In the genomic region with DNA sequence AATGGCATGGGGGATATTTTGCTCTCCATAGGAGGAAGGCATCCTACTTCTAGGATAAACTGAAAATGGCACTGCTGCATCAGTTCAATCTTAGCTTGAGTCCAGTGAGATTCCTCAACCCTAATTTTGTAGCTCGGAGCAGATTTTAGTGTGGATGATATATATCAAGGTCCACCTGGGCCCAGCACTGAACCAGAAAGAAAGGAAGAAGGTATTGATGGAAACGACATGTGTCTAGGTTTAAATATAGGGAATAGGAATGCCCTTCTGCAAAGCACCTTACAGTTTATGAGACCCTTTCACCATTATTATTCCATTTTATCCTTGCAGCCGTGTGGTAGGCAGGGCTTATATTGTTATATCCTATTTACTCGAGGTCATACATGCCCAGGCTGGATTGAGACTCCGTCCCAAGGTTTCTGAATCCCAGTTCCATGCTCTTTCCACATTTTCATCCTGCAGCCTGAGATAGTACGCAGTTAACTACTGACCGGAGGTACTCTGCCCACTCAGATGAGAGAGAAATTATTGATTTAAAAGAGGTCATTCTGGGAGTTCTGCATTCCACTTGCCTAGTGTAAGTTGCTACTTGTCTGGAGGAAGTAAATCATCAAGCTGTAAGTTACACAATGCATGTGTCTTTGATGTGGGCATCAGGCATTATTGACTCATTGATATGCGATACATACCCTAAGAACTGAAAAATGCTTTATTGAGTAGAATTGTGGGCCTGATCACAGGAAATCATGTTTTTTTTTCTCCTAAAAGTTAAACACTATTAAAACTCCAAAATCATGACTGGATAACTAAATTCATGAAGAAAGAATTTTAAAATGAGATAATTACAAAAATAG, we compare ENCODE assay signal across 1 cellular context.
TF ChIP-seq lines count a peak whose summit lies in the region.

No MANE protein-coding gene starts in this region.

TF ChIP-seq in HepG2, 621 proteins besides CTCF, POLR2A, EP300 and RAD21 (continued from another document and continues in another):
- TF ChIP-seq, protein P1, sequence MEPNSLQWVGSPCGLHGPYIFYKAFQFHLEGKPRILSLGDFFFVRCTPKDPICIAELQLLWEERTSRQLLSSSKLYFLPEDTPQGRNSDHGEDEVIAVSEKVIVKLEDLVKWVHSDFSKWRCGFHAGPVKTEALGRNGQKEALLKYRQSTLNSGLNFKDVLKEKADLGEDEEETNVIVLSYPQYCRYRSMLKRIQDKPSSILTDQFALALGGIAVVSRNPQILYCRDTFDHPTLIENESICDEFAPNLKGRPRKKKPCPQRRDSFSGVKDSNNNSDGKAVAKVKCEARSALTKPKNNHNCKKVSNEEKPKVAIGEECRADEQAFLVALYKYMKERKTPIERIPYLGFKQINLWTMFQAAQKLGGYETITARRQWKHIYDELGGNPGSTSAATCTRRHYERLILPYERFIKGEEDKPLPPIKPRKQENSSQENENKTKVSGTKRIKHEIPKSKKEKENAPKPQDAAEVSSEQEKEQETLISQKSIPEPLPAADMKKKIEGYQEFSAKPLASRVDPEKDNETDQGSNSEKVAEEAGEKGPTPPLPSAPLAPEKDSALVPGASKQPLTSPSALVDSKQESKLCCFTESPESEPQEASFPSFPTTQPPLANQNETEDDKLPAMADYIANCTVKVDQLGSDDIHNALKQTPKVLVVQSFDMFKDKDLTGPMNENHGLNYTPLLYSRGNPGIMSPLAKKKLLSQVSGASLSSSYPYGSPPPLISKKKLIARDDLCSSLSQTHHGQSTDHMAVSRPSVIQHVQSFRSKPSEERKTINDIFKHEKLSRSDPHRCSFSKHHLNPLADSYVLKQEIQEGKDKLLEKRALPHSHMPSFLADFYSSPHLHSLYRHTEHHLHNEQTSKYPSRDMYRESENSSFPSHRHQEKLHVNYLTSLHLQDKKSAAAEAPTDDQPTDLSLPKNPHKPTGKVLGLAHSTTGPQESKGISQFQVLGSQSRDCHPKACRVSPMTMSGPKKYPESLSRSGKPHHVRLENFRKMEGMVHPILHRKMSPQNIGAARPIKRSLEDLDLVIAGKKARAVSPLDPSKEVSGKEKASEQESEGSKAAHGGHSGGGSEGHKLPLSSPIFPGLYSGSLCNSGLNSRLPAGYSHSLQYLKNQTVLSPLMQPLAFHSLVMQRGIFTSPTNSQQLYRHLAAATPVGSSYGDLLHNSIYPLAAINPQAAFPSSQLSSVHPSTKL (CRISPR knock-in tag; IDR thresholded peaks at IDR 0.05): peak; percentile 100
- TF ChIP-seq, protein P2, sequence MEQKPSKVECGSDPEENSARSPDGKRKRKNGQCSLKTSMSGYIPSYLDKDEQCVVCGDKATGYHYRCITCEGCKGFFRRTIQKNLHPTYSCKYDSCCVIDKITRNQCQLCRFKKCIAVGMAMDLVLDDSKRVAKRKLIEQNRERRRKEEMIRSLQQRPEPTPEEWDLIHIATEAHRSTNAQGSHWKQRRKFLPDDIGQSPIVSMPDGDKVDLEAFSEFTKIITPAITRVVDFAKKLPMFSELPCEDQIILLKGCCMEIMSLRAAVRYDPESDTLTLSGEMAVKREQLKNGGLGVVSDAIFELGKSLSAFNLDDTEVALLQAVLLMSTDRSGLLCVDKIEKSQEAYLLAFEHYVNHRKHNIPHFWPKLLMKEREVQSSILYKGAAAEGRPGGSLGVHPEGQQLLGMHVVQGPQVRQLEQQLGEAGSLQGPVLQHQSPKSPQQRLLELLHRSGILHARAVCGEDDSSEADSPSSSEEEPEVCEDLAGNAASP (CRISPR knock-in tag; IDR thresholded peaks at IDR 0.05; ENCODE audit: borderline replicate concordance): peak; percentile 99
- 0 out of 2 replicates have a peak, but pooled peaks have one; percentile 41 for TF ChIP-seq SIN3B (IDR thresholded peaks at IDR 0.05; ENCODE audit: low read length)
- TF ChIP-seq, protein P3, sequence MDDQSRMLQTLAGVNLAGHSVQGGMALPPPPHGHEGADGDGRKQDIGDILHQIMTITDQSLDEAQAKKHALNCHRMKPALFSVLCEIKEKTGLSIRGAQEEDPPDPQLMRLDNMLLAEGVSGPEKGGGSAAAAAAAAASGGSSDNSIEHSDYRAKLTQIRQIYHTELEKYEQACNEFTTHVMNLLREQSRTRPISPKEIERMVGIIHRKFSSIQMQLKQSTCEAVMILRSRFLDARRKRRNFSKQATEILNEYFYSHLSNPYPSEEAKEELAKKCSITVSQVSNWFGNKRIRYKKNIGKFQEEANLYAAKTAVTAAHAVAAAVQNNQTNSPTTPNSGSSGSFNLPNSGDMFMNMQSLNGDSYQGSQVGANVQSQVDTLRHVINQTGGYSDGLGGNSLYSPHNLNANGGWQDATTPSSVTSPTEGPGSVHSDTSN (CRISPR knock-in tag; IDR thresholded peaks at IDR 0.05; ENCODE audit: borderline replicate concordance): no peak
- 0 out of 2 replicates have a peak, but pooled peaks have one; percentile 80 for TF ChIP-seq ZNF329 (CRISPR knock-in tag; IDR thresholded peaks at IDR 0.05; ENCODE audit: low read depth)
- TF ChIP-seq THAP11 (CRISPR knock-in tag; IDR thresholded peaks at IDR 0.05): peak; percentile 89
- no peak for TF ChIP-seq ARHGAP35 (CRISPR knock-in tag; IDR thresholded peaks at IDR 0.05; ENCODE audit: borderline replicate concordance)
- peak; percentile 58; the same call in 1 of the 2 replicates for TF ChIP-seq ZBTB21 (CRISPR knock-in tag; IDR thresholded peaks at IDR 0.05)
- peak; percentile 100 for TF ChIP-seq ZNF792 (CRISPR knock-in tag; IDR thresholded peaks at IDR 0.05)
- peak; percentile 33; the same call in 1 of the 2 replicates for TF ChIP-seq RELA (CRISPR knock-in tag; IDR thresholded peaks at IDR 0.05)
- no peak for TF ChIP-seq ZNF672 (CRISPR knock-in tag; IDR thresholded peaks at IDR 0.05)
- TF ChIP-seq RFX5 (IDR thresholded peaks at IDR 0.05; ENCODE audit: low read depth, low read length): no peak
- no peak for TF ChIP-seq ZNF354B (CRISPR knock-in tag; IDR thresholded peaks at IDR 0.05)
- TF ChIP-seq KLF16 (CRISPR knock-in tag; IDR thresholded peaks at IDR 0.05): peak in 1 of 2 experiments; percentile 96; a peak in 2 of 4 replicates
- TF ChIP-seq ZNF780A (CRISPR knock-in tag; IDR thresholded peaks at IDR 0.05): 0 out of 2 replicates have a peak, but pooled peaks have one; percentile 57
- 0 out of 2 replicates have a peak, but pooled peaks have one; percentile 43 for TF ChIP-seq ZBTB7A (CRISPR knock-in tag; IDR thresholded peaks at IDR 0.05)
- TF ChIP-seq, protein P4, sequence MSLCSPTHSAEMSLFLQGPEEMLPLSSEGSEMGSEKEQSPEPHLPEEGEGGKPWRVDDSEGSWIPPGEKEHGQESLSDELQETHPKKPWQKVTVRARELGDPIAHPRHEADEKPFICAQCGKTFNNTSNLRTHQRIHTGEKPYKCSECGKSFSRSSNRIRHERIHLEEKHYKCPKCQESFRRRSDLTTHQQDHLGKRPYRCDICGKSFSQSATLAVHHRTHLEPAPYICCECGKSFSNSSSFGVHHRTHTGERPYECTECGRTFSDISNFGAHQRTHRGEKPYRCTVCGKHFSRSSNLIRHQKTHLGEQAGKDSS (CRISPR knock-in tag; IDR thresholded peaks at IDR 0.05; ENCODE audit: borderline replicate concordance, low read depth): no peak; the same call in 1 of the 2 replicates
- no peak; the same call in 1 of the 2 replicates for TF ChIP-seq ZNF3 (CRISPR knock-in tag; IDR thresholded peaks at IDR 0.05)
- TF ChIP-seq FOSL1 (CRISPR knock-in tag; IDR thresholded peaks at IDR 0.05; ENCODE audit: borderline replicate concordance): peak; percentile 78; the same call in 1 of the 2 replicates
- peak; percentile 100 for TF ChIP-seq MIER3 (CRISPR knock-in tag; IDR thresholded peaks at IDR 0.05; ENCODE audit: borderline replicate concordance)
- TF ChIP-seq ZNF557 (CRISPR knock-in tag; IDR thresholded peaks at IDR 0.05): peak; percentile 44; the same call in 1 of the 2 replicates
- peak; percentile 100 for TF ChIP-seq ELF3 (CRISPR knock-in tag; IDR thresholded peaks at IDR 0.05)
- no peak for TF ChIP-seq ZC3H13 (CRISPR knock-in tag; IDR thresholded peaks at IDR 0.05)
- TF ChIP-seq HNRNPUL1 (IDR thresholded peaks at IDR 0.05; ENCODE audit: low read depth, low read length): peak; percentile 71
- TF ChIP-seq, protein P5, sequence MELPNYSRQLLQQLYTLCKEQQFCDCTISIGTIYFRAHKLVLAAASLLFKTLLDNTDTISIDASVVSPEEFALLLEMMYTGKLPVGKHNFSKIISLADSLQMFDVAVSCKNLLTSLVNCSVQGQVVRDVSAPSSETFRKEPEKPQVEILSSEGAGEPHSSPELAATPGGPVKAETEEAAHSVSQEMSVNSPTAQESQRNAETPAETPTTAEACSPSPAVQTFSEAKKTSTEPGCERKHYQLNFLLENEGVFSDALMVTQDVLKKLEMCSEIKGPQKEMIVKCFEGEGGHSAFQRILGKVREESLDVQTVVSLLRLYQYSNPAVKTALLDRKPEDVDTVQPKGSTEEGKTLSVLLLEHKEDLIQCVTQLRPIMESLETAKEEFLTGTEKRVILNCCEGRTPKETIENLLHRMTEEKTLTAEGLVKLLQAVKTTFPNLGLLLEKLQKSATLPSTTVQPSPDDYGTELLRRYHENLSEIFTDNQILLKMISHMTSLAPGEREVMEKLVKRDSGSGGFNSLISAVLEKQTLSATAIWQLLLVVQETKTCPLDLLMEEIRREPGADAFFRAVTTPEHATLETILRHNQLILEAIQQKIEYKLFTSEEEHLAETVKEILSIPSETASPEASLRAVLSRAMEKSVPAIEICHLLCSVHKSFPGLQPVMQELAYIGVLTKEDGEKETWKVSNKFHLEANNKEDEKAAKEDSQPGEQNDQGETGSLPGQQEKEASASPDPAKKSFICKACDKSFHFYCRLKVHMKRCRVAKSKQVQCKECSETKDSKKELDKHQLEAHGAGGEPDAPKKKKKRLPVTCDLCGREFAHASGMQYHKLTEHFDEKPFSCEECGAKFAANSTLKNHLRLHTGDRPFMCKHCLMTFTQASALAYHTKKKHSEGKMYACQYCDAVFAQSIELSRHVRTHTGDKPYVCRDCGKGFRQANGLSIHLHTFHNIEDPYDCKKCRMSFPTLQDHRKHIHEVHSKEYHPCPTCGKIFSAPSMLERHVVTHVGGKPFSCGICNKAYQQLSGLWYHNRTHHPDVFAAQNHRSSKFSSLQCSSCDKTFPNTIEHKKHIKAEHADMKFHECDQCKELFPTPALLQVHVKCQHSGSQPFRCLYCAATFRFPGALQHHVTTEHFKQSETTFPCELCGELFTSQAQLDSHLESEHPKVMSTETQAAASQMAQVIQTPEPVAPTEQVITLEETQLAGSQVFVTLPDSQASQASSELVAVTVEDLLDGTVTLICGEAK (IDR thresholded peaks at IDR 0.05): no peak
- TF ChIP-seq, protein P5 (CRISPR knock-in tag; IDR thresholded peaks at IDR 0.05): peak; percentile 53; the same call in 1 of the 2 replicates
- no peak for TF ChIP-seq ZNF674 (CRISPR knock-in tag; IDR thresholded peaks at IDR 0.05; ENCODE audit: low read depth)
- TF ChIP-seq SAFB2 (CRISPR knock-in tag; IDR thresholded peaks at IDR 0.05; ENCODE audit: borderline replicate concordance, low read depth): peak; percentile 78; the same call in 1 of the 2 replicates
- TF ChIP-seq, protein P6, sequence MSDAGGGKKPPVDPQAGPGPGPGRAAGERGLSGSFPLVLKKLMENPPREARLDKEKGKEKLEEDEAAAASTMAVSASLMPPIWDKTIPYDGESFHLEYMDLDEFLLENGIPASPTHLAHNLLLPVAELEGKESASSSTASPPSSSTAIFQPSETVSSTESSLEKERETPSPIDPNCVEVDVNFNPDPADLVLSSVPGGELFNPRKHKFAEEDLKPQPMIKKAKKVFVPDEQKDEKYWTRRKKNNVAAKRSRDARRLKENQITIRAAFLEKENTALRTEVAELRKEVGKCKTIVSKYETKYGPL (CRISPR knock-in tag; IDR thresholded peaks at IDR 0.05): no peak; the same call in 1 of the 2 replicates
- no peak for TF ChIP-seq ZNF841 (CRISPR knock-in tag; IDR thresholded peaks at IDR 0.05; ENCODE audit: borderline replicate concordance)
- TF ChIP-seq, protein P7, sequence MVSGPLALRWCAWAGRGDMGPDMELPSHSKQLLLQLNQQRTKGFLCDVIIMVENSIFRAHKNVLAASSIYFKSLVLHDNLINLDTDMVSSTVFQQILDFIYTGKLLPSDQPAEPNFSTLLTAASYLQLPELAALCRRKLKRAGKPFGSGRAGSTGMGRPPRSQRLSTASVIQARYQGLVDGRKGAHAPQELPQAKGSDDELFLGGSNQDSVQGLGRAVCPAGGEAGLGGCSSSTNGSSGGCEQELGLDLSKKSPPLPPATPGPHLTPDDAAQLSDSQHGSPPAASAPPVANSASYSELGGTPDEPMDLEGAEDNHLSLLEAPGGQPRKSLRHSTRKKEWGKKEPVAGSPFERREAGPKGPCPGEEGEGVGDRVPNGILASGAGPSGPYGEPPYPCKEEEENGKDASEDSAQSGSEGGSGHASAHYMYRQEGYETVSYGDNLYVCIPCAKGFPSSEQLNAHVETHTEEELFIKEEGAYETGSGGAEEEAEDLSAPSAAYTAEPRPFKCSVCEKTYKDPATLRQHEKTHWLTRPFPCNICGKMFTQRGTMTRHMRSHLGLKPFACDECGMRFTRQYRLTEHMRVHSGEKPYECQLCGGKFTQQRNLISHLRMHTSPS (CRISPR knock-in tag; IDR thresholded peaks at IDR 0.05; ENCODE audit: low read depth): peak; percentile 82; the same call in 1 of the 2 replicates
- TF ChIP-seq ZSCAN12 (CRISPR knock-in tag; IDR thresholded peaks at IDR 0.05): peak; percentile 75
- TF ChIP-seq ZNF530 (CRISPR knock-in tag; IDR thresholded peaks at IDR 0.05; ENCODE audit: low read depth): no peak
- TF ChIP-seq TAF1 (CRISPR knock-in tag; IDR thresholded peaks at IDR 0.05): no peak; the same call in 1 of the 2 replicates
